8 cellular contexts compared by ENCODE assay signal in the genomic region with DNA sequence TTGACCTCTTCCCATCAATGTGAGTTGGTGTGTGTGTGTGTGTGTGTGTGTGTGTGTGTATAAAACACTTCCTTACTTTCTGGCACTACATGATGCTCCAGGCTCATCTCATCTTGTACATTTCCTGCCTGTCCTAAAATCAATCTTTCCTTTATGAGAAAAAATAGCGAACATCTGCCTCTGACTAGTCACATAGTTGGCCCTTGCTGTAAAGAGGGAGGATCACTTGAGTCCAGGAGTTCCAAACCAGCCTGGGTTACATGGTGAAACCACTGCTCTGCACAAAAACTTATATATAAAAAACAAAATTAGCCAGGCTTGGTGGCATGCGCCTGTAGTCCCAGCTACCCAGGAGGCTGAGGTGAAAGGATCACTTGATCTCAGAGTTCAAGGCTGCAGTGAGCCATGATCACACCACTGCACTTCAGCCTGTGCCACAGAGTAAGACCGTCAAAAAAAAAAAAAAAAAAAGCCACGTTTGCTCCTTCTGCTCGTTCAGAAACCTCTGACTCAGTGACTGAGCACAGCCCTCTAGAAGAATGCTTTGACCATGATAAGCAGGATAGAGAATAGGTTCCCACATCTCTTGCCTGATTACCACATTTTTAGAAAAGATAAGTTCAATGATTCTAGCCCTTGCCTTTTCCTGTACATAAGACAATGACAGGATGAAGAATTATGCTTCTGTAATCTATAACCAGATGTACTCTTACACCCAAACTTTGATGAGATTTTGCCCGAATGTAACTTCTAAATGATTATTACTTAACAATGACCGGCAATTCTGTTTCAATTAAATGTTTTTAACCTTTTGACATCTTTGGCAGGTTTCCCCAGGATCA. TPM values are rescaled to one million over a fixed set of nuclear protein-coding genes. Genes with fewer than 3 reads are reported as not detected.
DNase-seq lines count a peak whose midpoint lies in the region; ATAC-seq, FAIRE-seq and TF ChIP-seq lines count a peak whose summit lies in the region.
"Had no signal": no experiment of that assay in that cellular context is flagged by ENCODE, and none has a peak within 500 bp of the region (broad histone marks: within the 10 kb centered on the region; RNA-seq: fewer than 3 reads in every experiment).

No MANE protein-coding gene starts in this region.

- H3K36me3 Mint-ChIP-seq in osteocyte (ENCODE audit: unreplicated experiment): no peaks in the 10 kb centered on the region

- no peak overlapping the region for H3K27ac Mint-ChIP-seq in osteocyte (ENCODE audit: unreplicated experiment)

- H3K27me3 Mint-ChIP-seq in osteocyte (ENCODE audit: unreplicated experiment): no peaks in the 10 kb centered on the region

- no peaks in the 10 kb centered on the region for H3K9me3 ChIP-seq in GM23248 (ENCODE audit: low read depth)
- no peaks in the 10 kb centered on the region for H3K9me3 ChIP-seq in pancreas

- H3K79me2 ChIP-seq in GM23248 (ENCODE audit: insufficient read depth): no peaks in the 10 kb centered on the region

- 7 to 11% methylated on average over 7 of the region's 7 CpGs for WGBS in GM23248 (ENCODE audit: low coverage in 1 of 2, low lambda C conversion rate in 2 of 2, missing lambda C conversion rate in 2 of 2), 2 experiments
- WGBS in pancreas, 2 donors: 49 to 53% methylated on average over 7 of the region's 7 CpGs

- H4K20me1 ChIP-seq in GM23248 (ENCODE audit: insufficient read depth): no peaks in the 10 kb centered on the region

- peak overlapping the region; percentile 41 for H3K4me3 ChIP-seq in GM23248
- no peak overlapping the region for H3K4me3 ChIP-seq in epithelial cell of esophagus (ENCODE audit: low read length)
- H3K4me3 ChIP-seq in pancreas: no peak overlapping the region

- no peaks in the 10 kb centered on the region for H3K9me2 ChIP-seq in GM23248 (ENCODE audit: insufficient read depth)

- H3K4me1 Mint-ChIP-seq in osteocyte (ENCODE audit: unreplicated experiment): peaks cover 50% of the 10 kb centered on the region

- peaks cover 36% of the 10 kb centered on the region for H3K4me1 ChIP-seq in GM23248 (ENCODE audit: insufficient read depth)
- H3K4me1 ChIP-seq in pancreas: peaks cover 0 to 13% (median 4%) of the 10 kb centered on the region in 3 donors

- DNase-seq in GM23248 (peak; percentile 94), RCC 7860 (ENCODE audit: low spot score) (peak; percentile 87), epithelial cell of esophagus (ENCODE audit: low read depth) (peak; percentile 79), pancreas (no peak), osteocyte (ENCODE audit: extremely low spot score, unreplicated experiment) (no peak), D721Med (ENCODE audit: insufficient read length, low spot score) (no peak)
- DNase-seq: kidney had no signal

- no peaks in the 10 kb centered on the region for H3K9me3 Mint-ChIP-seq in osteocyte (ENCODE audit: unreplicated experiment)

- H3K36me3 ChIP-seq in GM23248 (ENCODE audit: low read depth) (no peaks in the 10 kb centered on the region), pancreas (no peaks in the 10 kb centered on the region)

- H3K27ac ChIP-seq in GM23248 (peak overlapping the region; percentile 86), pancreas (peak overlapping the region in 1 of 4 donors; percentile 30)

- H3K27me3 ChIP-seq in GM23248 (replicated peaks; ENCODE audit: insufficient read depth) (no peaks in the 10 kb centered on the region), pancreas (no peaks in the 10 kb centered on the region)

- H3K4me2 ChIP-seq in GM23248 (ENCODE audit: unreplicated experiment): peak overlapping the region; percentile 73

- ATAC-seq in pancreas (peak in 3 of 4 donors; percentile 36 to 49 (median 44)), HG03108 (IDR thresholded peaks at IDR 0.05; ENCODE audit: unreplicated experiment) (no peak)

- TF ChIP-seq CTCF in epithelial cell of esophagus (IDR thresholded peaks at IDR 0.05; ENCODE audit: insufficient read depth, low read depth, low read length, missing control alignments): no peak
- TF ChIP-seq CTCF in pancreas (IDR thresholded peaks at IDR 0.05): no peak
- TF ChIP-seq CTCF in osteocyte (IDR thresholded peaks at IDR 0.05): no peak
- TF ChIP-seq CTCF in D721Med (IDR thresholded peaks at IDR 0.05; ENCODE audit: insufficient read depth, missing control alignments): no peak

- FAIRE-seq in RCC 7860 (lab: Jason Lieb, UNC) (peak; percentile 94), pancreas (lab: Jason Lieb, UNC) (no peak), D721Med (lab: Jason Lieb, UNC) (no peak)
- FAIRE-seq: kidney had no signal

- peaks cover 28% of the 10 kb centered on the region; the same call in 1 of the 2 replicates for H3F3A ChIP-seq in GM23248 (ENCODE audit: insufficient read depth)

- H3K4me3 Mint-ChIP-seq in osteocyte (ENCODE audit: unreplicated experiment): no peak overlapping the region

- H2AFZ ChIP-seq in GM23248: peak overlapping the region; percentile 56

- in situ Hi-C loops in GM23248 (cut with MboI): no loop called here

- intact Hi-C loops in pancreas (cut with DNase I): no loop called here

- peak overlapping the region; percentile 56 for H3K9ac ChIP-seq in GM23248

RNA-seq across cellular contexts. Expression of gene ST3GAL5, which starts 45.2 kb away (rescaled TPM):
- 21.0 and 27.2 TPM in 2 replicates for total RNA-seq in GM23248 (2014; rRNA removed; shearing (Covaris generic))
- polyA plus RNA-seq in GM23248 (2016; fragmentation: Nextera tagmentation; extraction: Ambion mirVana) (16.4 and 18.7 TPM in 2 replicates), pancreas (10 to 100 TPM in 1 of 2 donors, 1 to 10 TPM in 1; 9.3 to 14.5 TPM)
- total RNA-seq in pancreas (10 to 100 TPM in 1 of 6 donors, 1 to 10 TPM in 5; 4.4 to 11.4 (median 5.4) TPM), osteocyte (42.2 and 43.6 TPM in 2 replicates)

Comparison
In these comparisons a context has a peak if more than half of its experiments do, and no peak if none do; other contexts are left out.
1. DNase-seq: peak in GM23248 (single experiment), RCC 7860 (single experiment) and epithelial cell of esophagus (single experiment); none in pancreas (0 of 6), osteocyte (single experiment) and D721Med (single experiment).